ENCODE assay signal across 29 cellular contexts in the genomic region with DNA sequence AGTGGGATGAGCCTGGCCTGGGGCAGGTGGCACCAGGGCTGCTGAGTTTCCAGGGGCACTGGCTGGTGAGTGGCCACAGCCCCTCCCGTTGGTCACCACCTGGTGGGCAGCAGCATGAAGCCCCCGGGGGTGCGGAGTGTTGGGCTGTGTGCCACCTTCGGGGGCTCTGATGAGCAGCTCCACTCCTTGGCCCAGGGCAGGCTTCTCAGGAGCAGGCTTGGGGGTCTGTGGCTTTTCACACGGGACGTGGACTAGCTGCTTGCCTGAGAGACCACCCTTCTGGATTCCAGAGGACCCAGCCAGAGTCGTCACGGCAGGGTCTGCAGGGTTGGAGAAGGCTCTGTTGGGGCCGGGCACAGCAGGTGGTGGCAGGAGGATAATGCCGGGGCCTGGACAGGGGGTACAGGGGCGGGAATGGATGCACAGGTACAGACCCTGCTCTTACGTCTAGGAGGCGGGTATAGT.
"Had no signal": no experiment of that assay in that cellular context is flagged by ENCODE, and none has a peak within 500 bp of the region (broad histone marks: within the 10 kb centered on the region; RNA-seq: fewer than 3 reads in every experiment).

No MANE protein-coding gene starts in this region.

- H3K27ac ChIP-seq: colonic mucosa, epithelial cell of prostate, esophagus muscularis mucosa, foreskin keratinocyte, gastroesophageal sphincter, heart left ventricle, left ventricle myocardium inferior, lower lobe of right lung, neural progenitor cell, ovary, right lobe of liver, thoracic aorta, tibial nerve, upper lobe of left lung, uterus had no signal

- H2AFZ ChIP-seq: neural progenitor cell had no signal

- H3K27me3 ChIP-seq: colonic mucosa, foreskin keratinocyte, heart left ventricle, neural progenitor cell, ovary, right lobe of liver, tibial nerve, upper lobe of left lung, uterus had no signal

- H3K4me2 ChIP-seq: neural progenitor cell, smooth muscle cell had no signal

- H3K27ac Mint-ChIP-seq: dendritic cell treated with granulocyte-macrophage colony-stimulating factor and Interleukin-4, amounts not matched to agents 40 ng/mL and 50 ng/mL, for 4 days; endodermal cell; natural killer cell; neural progenitor cell; stimulated activated memory B cell treated with anti-CD40 and anti-IgM and Interleukin-4, amounts not matched to agents 10 μg/mL and 1 μg/mL and 100 μg/mL, for 72 hours had no signal

- H3K9me3 ChIP-seq: colonic mucosa, esophagus muscularis mucosa, heart left ventricle, left ventricle myocardium inferior, lower lobe of right lung, ovary, right lobe of liver, thoracic aorta, upper lobe of left lung, uterus had no signal

- H3K4me1 ChIP-seq: colonic mucosa, esophagus muscularis mucosa, foreskin keratinocyte, gastroesophageal sphincter, heart left ventricle, left ventricle myocardium inferior, lower lobe of right lung, neural progenitor cell, right lobe of liver, tibial nerve, upper lobe of left lung, uterus had no signal

- H3K27me3 Mint-ChIP-seq: dendritic cell treated with granulocyte-macrophage colony-stimulating factor and Interleukin-4, amounts not matched to agents 40 ng/mL and 50 ng/mL, for 4 days; stimulated activated memory B cell treated with anti-CD40 and anti-IgM and Interleukin-4, amounts not matched to agents 10 μg/mL and 1 μg/mL and 100 μg/mL, for 72 hours had no signal

- H3K4me3 ChIP-seq: colonic mucosa, esophagus muscularis mucosa, gastroesophageal sphincter, heart left ventricle, left ventricle myocardium inferior, lower lobe of right lung, neural progenitor cell, ovary, right lobe of liver, smooth muscle cell, thoracic aorta, tibial nerve, upper lobe of left lung, uterus had no signal

- H3K36me3 Mint-ChIP-seq: natural killer cell, neural progenitor cell had no signal

- H3K9me3 Mint-ChIP-seq: central memory CD8-positive, alpha-beta T cell; natural killer cell had no signal

- H3K4me1 Mint-ChIP-seq: central memory CD8-positive, alpha-beta T cell; endodermal cell; natural killer cell; neural progenitor cell had no signal

- H3K4me3 Mint-ChIP-seq: central memory CD8-positive, alpha-beta T cell; dendritic cell treated with granulocyte-macrophage colony-stimulating factor and Interleukin-4, amounts not matched to agents 40 ng/mL and 50 ng/mL, for 4 days; endodermal cell; natural killer cell; neural progenitor cell; stimulated activated memory B cell treated with anti-CD40 and anti-IgM and Interleukin-4, amounts not matched to agents 10 μg/mL and 1 μg/mL and 100 μg/mL, for 72 hours had no signal

- ATAC-seq: foreskin keratinocyte; gastroesophageal sphincter; heart left ventricle; left colon; stimulated activated memory B cell treated with anti-CD40 and anti-IgM and Interleukin-4, amounts not matched to agents 10 μg/mL and 1 μg/mL and 100 μg/mL, for 72 hours; stimulated activated naive CD8-positive, alpha-beta T cell treated with anti-CD3 and anti-CD28 coated beads, Interleukin-15, Interleukin-2, amounts not matched to agents 100 U/mL and 50 U/mL, for 24 hours had no signal

- DNase-seq: colonic mucosa; effector CD8-positive, alpha-beta T cell; foreskin keratinocyte; heart left ventricle; hippocampal formation; kidney glomerular epithelial cell; left colon; left ventricle myocardium inferior; lower lobe of right lung; natural killer cell; ovary; retina; stimulated activated CD4-positive, alpha-beta T cell treated with anti-CD3 and anti-CD28 coated beads, Interleukin-2, amount 100 ng/mL, for 24 hours; stimulated activated CD4-positive, alpha-beta T cell treated with anti-CD3 and anti-CD28 coated beads, Interleukin-4, amount 100 ng/mL, for 24 hours; stimulated activated naive CD8-positive, alpha-beta T cell treated with anti-CD3 and anti-CD28 coated beads, Interleukin-15, Interleukin-2, amounts not matched to agents 100 U/mL and 50 U/mL, for 24 hours; uterus had no signal

- H3K36me3 ChIP-seq: colonic mucosa, esophagus muscularis mucosa, gastroesophageal sphincter, heart left ventricle, left ventricle myocardium inferior, lower lobe of right lung, neural progenitor cell, ovary, right lobe of liver, thoracic aorta, tibial nerve, upper lobe of left lung, uterus had no signal
